In genomic region chr6:26104457-26105108, GRCh38 we compare ENCODE assay signal across 8 cellular contexts. TPM values are rescaled to one million over a fixed set of nuclear protein-coding genes. Genes with fewer than 3 reads are reported as not detected.
DNase-seq lines count a peak whose midpoint lies in the region; ATAC-seq, FAIRE-seq and TF ChIP-seq lines count a peak whose summit lies in the region.

No MANE protein-coding gene starts in this region.

- ATAC-seq in GM19035 (IDR thresholded peaks at IDR 0.05; ENCODE audit: unreplicated experiment) (peak; percentile 4), GM12878 (peak; percentile 50), HepG2 (peak; percentile 66)

- H3K27me3 Mint-ChIP-seq in IgD-negative memory B cell: peaks cover 2% of the 10 kb centered on the region

- peak overlapping the region; percentile 98 to 99 (median 99) for H3K27ac Mint-ChIP-seq in IgD-negative memory B cell

- H3K27ac ChIP-seq in GM12878 (ENCODE audit: control insufficient read depth, insufficient read depth) (peak overlapping the region; percentile 79), HepG2 (ENCODE audit: extremely low read length, insufficient read depth, low read length) (peak overlapping the region; percentile 92), tibial nerve (peak overlapping the region in 3 of 4 donors; percentile 83 to 95 (median 90))

- BruUV-seq in GM12878 (replicated peaks; lab: Mats Ljungman, UMichigan): no TSS peak
- no TSS peak for BruUV-seq in HepG2 (replicated peaks; lab: Mats Ljungman, UMichigan)

- in situ Hi-C loops in GM12878 (cut with MboI): loop anchor here (5.0 kb wide), 1 partner anchor 37 kb away; no protein-coding TSS in a partner anchor
- in situ Hi-C loops in HepG2 (cut with HindIII; ENCODE audit: extremely low pct_ligation_motif_present, low pct_unique_long_range_greater_than_20kb): loop anchor here (5.0 kb wide), 1 partner anchor 42 kb away; no protein-coding TSS in a partner anchor

- SMC1A ChIA-PET in GM12878 (lab: Charles Lee; ENCODE audit: uncharacterized antibody, unreplicated experiment): interaction anchor here (0.7 to 1.4 kb wide), 3 partner anchors 10 to 19 kb away, joined by 3 to 11 read pairs (median 5); no protein-coding TSS in a partner anchor

- no peaks in the 10 kb centered on the region for H3K79me2 ChIP-seq in GM12878 (ENCODE audit: control insufficient read depth, insufficient read depth, low read length)
- H3K79me2 ChIP-seq in HepG2 (ENCODE audit: insufficient read depth, low read length): no peaks in the 10 kb centered on the region

- RAD21 ChIA-PET in GM12878 (lab: Charles Lee; ENCODE audit: unreplicated experiment): interaction anchor here (0.7 to 13.3 kb wide), 4 partner anchors 15 to 69 kb away, joined by 3 to 286 read pairs (median 4); no protein-coding TSS in a partner anchor

- DNase-seq in GM12878 (ENCODE audit: low read depth, low spot score): no peak
- peak; percentile 90 for DNase-seq in HepG2 (ENCODE audit: low spot score)
- no peak for DNase-seq in tibial nerve (ENCODE audit: low spot score in 2 of 2)
- no peak for DNase-seq in epidermal melanocyte (ENCODE audit: insufficient read length, low spot score)
- DNase-seq in NCI-H2107 treated with DMSO at 0.1 percent for 48 hours (lab: John Stamatoyannopoulos, UW; ENCODE audit: unreplicated experiment): no peak
- no peak for DNase-seq in MV-4-11 (lab: John Stamatoyannopoulos, UW)

- TF ChIP-seq POLR2A in GM12878 (IDR thresholded peaks at IDR 0.05; ENCODE audit: low read depth, low read length) (no peak), HepG2 (IDR thresholded peaks at IDR 0.05; ENCODE audit: insufficient read depth in 1 of 2, low read depth in 2 of 2, low read length in 2 of 2) (no peak), tibial nerve (IDR thresholded peaks at IDR 0.05) (no peak)

- H3K27me3 ChIP-seq in GM12878 (replicated peaks in 1 of 2; ENCODE audit: control insufficient read depth in 2 of 2, insufficient read depth in 2 of 2, low read length in 1 of 2) (no peaks in the 10 kb centered on the region), HepG2 (ENCODE audit: control insufficient read depth in 1 of 2, insufficient read depth in 2 of 2, low read length in 2 of 2) (no peaks in the 10 kb centered on the region; a peak in 1 of 5 replicates), tibial nerve (no peaks in the 10 kb centered on the region)

- intact Hi-C loops in GM12878 (cut with micrococcal nuclease; ENCODE audit: unreplicated experiment) (loop anchor here (1.0 to 5.0 kb wide), 2 partner anchors 19 to 93 kb away; a partner anchor contains a TSS), HepG2 (cut with micrococcal nuclease; ENCODE audit: unreplicated experiment) (loop anchor here (1.0 to 5.0 kb wide), 3 partner anchors 19 to 93 kb away; a partner anchor contains a TSS)

- H3K4me2 ChIP-seq in GM12878 (ENCODE audit: control insufficient read depth, insufficient read depth) (peak overlapping the region; percentile 47), HepG2 (ENCODE audit: low read depth, low read length) (peak overlapping the region; percentile 98)

- H3K4me1 ChIP-seq in GM12878 (ENCODE audit: control insufficient read depth, insufficient read depth, low read length) (no peaks in the 10 kb centered on the region), HepG2 (ENCODE audit: insufficient read depth, low read length) (peaks cover 29% of the 10 kb centered on the region), tibial nerve (peaks cover 0 to 12% (median 0%) of the 10 kb centered on the region in 4 donors)

- H3K4me1 Mint-ChIP-seq in IgD-negative memory B cell: peaks cover 9 to 13% (median 11%) of the 10 kb centered on the region in 3 donors

- H3K9me3 ChIP-seq in GM12878 (replicated peaks; ENCODE audit: control insufficient read depth, insufficient read depth, low read length) (peaks cover 2% of the 10 kb centered on the region; the same call in 2 of the 3 replicates), HepG2 (ENCODE audit: low read length) (no peaks in the 10 kb centered on the region), tibial nerve (no peaks in the 10 kb centered on the region)

- TF ChIP-seq EP300 in GM12878 (IDR thresholded peaks at IDR 0.05; ENCODE audit: borderline replicate concordance in 1 of 2, control insufficient read depth in 1 of 2, low read depth in 2 of 2, low read length in 2 of 2): no peak
- peak in 1 of 2 experiments; percentile 74; a peak in 2 of 4 replicates for TF ChIP-seq EP300 in HepG2 (IDR thresholded peaks at IDR 0.05; ENCODE audit: low read depth in 2 of 2, low read length in 2 of 2)
- TF ChIP-seq EP300 in HepG2 (CRISPR knock-in tag; IDR thresholded peaks at IDR 0.05; ENCODE audit: borderline replicate concordance): peak; percentile 64; the same call in 1 of the 2 replicates
- TF ChIP-seq EP300 in tibial nerve (IDR thresholded peaks at IDR 0.05): no peak

- no peaks in the 10 kb centered on the region for H4K20me1 ChIP-seq in GM12878 (ENCODE audit: control insufficient read depth, insufficient read depth)
- H4K20me1 ChIP-seq in HepG2 (ENCODE audit: insufficient read depth, low read length): no peaks in the 10 kb centered on the region

- H2AFZ ChIP-seq in GM12878 (ENCODE audit: control insufficient read depth, low read depth, low read length) (no peak overlapping the region; the same call in 1 of the 2 replicates), HepG2 (ENCODE audit: low read length) (no peak overlapping the region)

- CTCF ChIA-PET in GM12878 (lab: Yijun Ruan, JAX) (interaction anchor here (0.7 to 21.0 kb wide), 3 partner anchors 37 to 74 kb away, joined by 3 to 897 read pairs (median 4); no protein-coding TSS in a partner anchor), HepG2 (lab: Yijun Ruan, JAX; ENCODE audit: low intra/inter-chr PET ratio, low total read pairs) (interaction anchor here (2.3 kb wide), 1 partner anchor 39 kb away, joined by 7 read pairs; no protein-coding TSS in a partner anchor)

- no peak for FAIRE-seq in GM12878 (lab: Jason Lieb, UNC)
- peak; percentile 56 for FAIRE-seq in HepG2 (lab: Jason Lieb, UNC)

- peak overlapping the region; percentile 64 for H3K9ac ChIP-seq in GM12878 (ENCODE audit: control insufficient read depth, insufficient read depth, low read length)
- peak overlapping the region; percentile 80 for H3K9ac ChIP-seq in HepG2 (ENCODE audit: insufficient read depth, low read depth, low read length)

- H3K36me3 ChIP-seq in GM12878 (ENCODE audit: control insufficient read depth in 2 of 2, insufficient read depth in 2 of 2, low read length in 1 of 2) (no peaks in the 10 kb centered on the region; a peak in 1 of 4 replicates), HepG2 (replicated peaks in 1 of 2; ENCODE audit: control insufficient read depth in 1 of 2, insufficient read depth in 2 of 2, low read length in 2 of 2) (no peaks in the 10 kb centered on the region), tibial nerve (no peaks in the 10 kb centered on the region)

- peaks cover 2% of the 10 kb centered on the region for H3K36me3 Mint-ChIP-seq in IgD-negative memory B cell

- no peak for TF ChIP-seq RAD21 in GM12878 (IDR thresholded peaks at IDR 0.05; ENCODE audit: insufficient read depth, low read depth, low read length)
- TF ChIP-seq RAD21 in HepG2 (CRISPR knock-in tag; IDR thresholded peaks at IDR 0.05): no peak; the same call in 1 of the 2 replicates

- POLR2A ChIA-PET in GM12878 (lab: Charles Lee) (interaction anchor here (0.7 to 2.7 kb wide), 6 partner anchors 9 to 112 kb away, joined by 3 to 22 read pairs (median 5); a partner anchor contains a TSS), HepG2 (lab: Yijun Ruan, JAX) (interaction anchor here (0.7 to 3.5 kb wide), 30 partner anchors 9 to 1718 kb away, joined by 3 to 206 read pairs (median 5); partner anchors contain the start of gene HFE)

- peak overlapping the region; percentile 63 for H3K4me3 ChIP-seq in GM12878
- H3K4me3 ChIP-seq in HepG2 (replicated peaks in 1 of 3; ENCODE audit: insufficient read depth in 1 of 3, low read depth in 2 of 3, low read length in 3 of 3): peak overlapping the region; percentile 64 to 79 (median 74)
- peak overlapping the region; percentile 34 to 62 (median 40) for H3K4me3 ChIP-seq in tibial nerve

- peak overlapping the region; percentile 89 to 96 (median 92) for H3K4me3 Mint-ChIP-seq in IgD-negative memory B cell

- 55% methylated on average over 22 of the region's 22 CpGs for WGBS in GM12878 (ENCODE audit: insufficient coverage, insufficient replicate concordance, low lambda C conversion rate, missing lambda C conversion rate)
- 6% methylated on average over 22 of the region's 22 CpGs for WGBS in HepG2 (ENCODE audit: low lambda C conversion rate)
- 39 to 48% methylated on average over 21 to 22 of the region's 22 CpGs for WGBS in tibial nerve, 2 donors

- TF ChIP-seq CTCF in GM12878 (IDR thresholded peaks at IDR 0.05 in 2 of 3, conservative IDR thresholded peaks at IDR 0.05 in 1 of 3; ENCODE audit: control insufficient read depth in 2 of 3, extremely low read depth in 1 of 3, insufficient read depth in 1 of 3, low read depth in 3 of 3, low read length in 3 of 3) (no peak), HepG2 (CRISPR knock-in tag; IDR thresholded peaks at IDR 0.05) (no peak), tibial nerve (IDR thresholded peaks at IDR 0.05) (no peak)

- H3K9me3 Mint-ChIP-seq in IgD-negative memory B cell: peaks cover 0 to 13% (median 5%) of the 10 kb centered on the region in 3 donors

RNA-seq across cellular contexts. Expression of gene HFE, which starts 17.4 kb away (rescaled TPM):
- polyA plus RNA-seq in IgD-negative memory B cell (7.2 TPM), GM12878 (2011; rRNA removed) (5.9 TPM in 2 replicates), GM12878 (2014; fragmentation: Illumina TruSeq; extraction: Trizol) (2.2 and 5.1 TPM in 2 replicates), GM12878 (2014; fragmentation: Nextera tagmentation; extraction: Ambion mirVana) (1 to 10 TPM in 1 of 2 experiments, under 1 TPM in 1; 0.52 to 1.2 TPM), GM12878 (2014; rRNA removed) (2.2 and 3.0 TPM in 2 replicates), GM12878 (2016; fragmentation: Nextera tagmentation; extraction: Ambion mirVana) (1 to 10 TPM; 1.3 to 1.5 TPM), HepG2 (2011; rRNA removed) (5.7 and 6.3 TPM in 2 replicates)
- total RNA-seq in GM12878 (2013; cell fraction: nucleolus; rRNA removed): 4.1 and 4.5 TPM in 2 replicates
- total RNA-seq in GM12878 (2014; rRNA removed) (1.5 and 2.1 TPM in 2 replicates), GM12878 (2014; rRNA removed; fragmentation: Illumina TruSeq; extraction: Trizol) (1.9 and 2.3 TPM in 2 replicates), GM12878 (2021) (2.3 and 3.2 TPM in 2 replicates), HepG2 (2016; rRNA removed; fragmentation: Illumina TruSeq; extraction: Trizol) (1.9 and 3.7 TPM in 2 replicates), tibial nerve (10 to 100 TPM in 2 of 4 donors, 1 to 10 TPM in 2; 5.9 to 11.0 (median 9.0) TPM)
- 1.1 TPM for polyA plus RNA-seq in GM12878 (2011; ENCODE audit: low read depth)
- polyA plus RNA-seq in GM12878 (2011; cell fraction: cytosol; rRNA removed): 4.6 and 4.8 TPM in 2 replicates
- 5.6 and 6.5 TPM in 2 replicates for polyA plus RNA-seq in GM12878 (2011; cell fraction: nucleus; rRNA removed)
- polyA plus RNA-seq in GM12878 (2012): 0.95 and 2.1 TPM in 2 replicates
- 6.9 and 8.1 TPM in 2 replicates for polyA minus RNA-seq in GM12878 (2011; rRNA and poly(A)+ RNA removed)
- polyA minus RNA-seq in GM12878 (2011; cell fraction: cytosol; rRNA and poly(A)+ RNA removed): 1.1 and 1.9 TPM in 2 replicates
- polyA minus RNA-seq in GM12878 (2011; cell fraction: nucleus; rRNA and poly(A)+ RNA removed): 2.1 and 2.3 TPM in 2 replicates
- total RNA-seq in HepG2 (2016; cell fraction: cytosol; rRNA removed; fragmentation: Illumina TruSeq; extraction: Trizol; ENCODE audit: low read depth): 0.18 and 0.51 TPM in 2 replicates
- 1.9 and 4.9 TPM in 2 replicates for total RNA-seq in HepG2 (2016; cell fraction: insoluble cytoplasmic fraction; rRNA removed; fragmentation: Illumina TruSeq; extraction: Trizol)
- 0.41 and 0.49 TPM in 2 replicates for total RNA-seq in HepG2 (2016; cell fraction: membrane; rRNA removed; fragmentation: Illumina TruSeq; extraction: Trizol)
- total RNA-seq in HepG2 (2016; cell fraction: nucleus; rRNA removed; fragmentation: Illumina TruSeq; extraction: Trizol): 3.5 and 4.2 TPM in 2 replicates
- 5.3 and 5.8 TPM in 2 replicates for polyA plus RNA-seq in HepG2 (2011; cell fraction: cytosol; rRNA removed)
- 3.7 and 5.3 TPM in 2 replicates for polyA plus RNA-seq in HepG2 (2011; cell fraction: nucleus; rRNA removed)
- 2.4 and 3.5 TPM in 2 replicates for polyA plus RNA-seq in HepG2 (2012)
- 0.24 and 0.26 TPM in 2 replicates for polyA plus RNA-seq in HepG2 (2016; cell fraction: cytosol; fragmentation: Illumina TruSeq; extraction: Trizol; ENCODE audit: low read depth)
- polyA plus RNA-seq in HepG2 (2016; cell fraction: insoluble cytoplasmic fraction; fragmentation: Illumina TruSeq; extraction: Trizol; ENCODE audit: low read depth): 1.4 and 2.1 TPM in 2 replicates
- 0.29 and 0.86 TPM in 2 replicates for polyA plus RNA-seq in HepG2 (2016; cell fraction: membrane; fragmentation: Illumina TruSeq; extraction: Trizol; ENCODE audit: low read depth)
- 7.7 and 8.2 TPM in 2 replicates for polyA plus RNA-seq in HepG2 (2016; cell fraction: nucleus; fragmentation: Illumina TruSeq; extraction: Trizol; ENCODE audit: insufficient read depth, low read depth)
- polyA minus RNA-seq in HepG2 (2011; rRNA and poly(A)+ RNA removed; ENCODE audit: low replicate concordance): 13.4 and 32.5 TPM in 2 replicates
- polyA minus RNA-seq in HepG2 (2011; cell fraction: cytosol; rRNA and poly(A)+ RNA removed): 2.2 and 5.5 TPM in 2 replicates
- 3.3 and 4.0 TPM in 2 replicates for polyA minus RNA-seq in HepG2 (2011; cell fraction: nucleus; rRNA and poly(A)+ RNA removed)

Comparison
In these comparisons a context has a peak if more than half of its experiments do, and no peak if none do; other contexts are left out.
1. ATAC-seq: peak in every context shown above with its lines; median percentile 66 in HepG2; 50 in GM12878; 4 in GM19035.